1 cellular context compared by ENCODE assay signal in the genomic region with DNA sequence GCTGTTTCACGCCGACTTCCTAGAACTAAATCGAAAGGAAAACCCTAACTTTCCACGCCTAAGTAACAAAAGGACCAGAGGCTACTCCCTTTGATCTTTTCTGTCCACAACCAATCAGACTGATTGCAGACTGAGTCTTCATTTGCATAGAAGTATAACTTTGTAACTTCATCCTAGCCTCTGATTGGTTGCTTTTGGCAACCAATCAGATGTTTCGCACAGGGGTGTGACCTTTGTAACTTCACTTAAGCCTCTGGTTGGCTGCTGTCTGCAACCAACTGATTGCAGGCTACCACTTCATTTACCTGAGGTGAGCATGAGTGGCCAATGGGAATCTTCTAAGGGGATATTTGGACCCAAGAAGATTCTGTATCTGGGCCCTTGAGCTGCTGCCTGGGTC.
A peak's percentile ranks its signal among the peaks of the same experiment; 100 is the strongest.
TF ChIP-seq lines count a peak whose summit lies in the region.

No MANE protein-coding gene starts in this region.

TF ChIP-seq in HepG2, 621 proteins besides CTCF, POLR2A, EP300 and RAD21:
- TF ChIP-seq SRF (IDR thresholded peaks at IDR 0.05; ENCODE audit: low read depth, low read length) (no peak), BRCA1 (CRISPR knock-in tag; IDR thresholded peaks at IDR 0.05) (no peak), NFYB (CRISPR knock-in tag; IDR thresholded peaks at IDR 0.05) (peak; percentile 31; the same call in 1 of the 2 replicates)
- TF ChIP-seq, protein P1, sequence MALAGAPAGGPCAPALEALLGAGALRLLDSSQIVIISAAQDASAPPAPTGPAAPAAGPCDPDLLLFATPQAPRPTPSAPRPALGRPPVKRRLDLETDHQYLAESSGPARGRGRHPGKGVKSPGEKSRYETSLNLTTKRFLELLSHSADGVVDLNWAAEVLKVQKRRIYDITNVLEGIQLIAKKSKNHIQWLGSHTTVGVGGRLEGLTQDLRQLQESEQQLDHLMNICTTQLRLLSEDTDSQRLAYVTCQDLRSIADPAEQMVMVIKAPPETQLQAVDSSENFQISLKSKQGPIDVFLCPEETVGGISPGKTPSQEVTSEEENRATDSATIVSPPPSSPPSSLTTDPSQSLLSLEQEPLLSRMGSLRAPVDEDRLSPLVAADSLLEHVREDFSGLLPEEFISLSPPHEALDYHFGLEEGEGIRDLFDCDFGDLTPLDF (CRISPR knock-in tag; IDR thresholded peaks at IDR 0.05): no peak
